1 cellular context compared by ENCODE assay signal in the genomic region with DNA sequence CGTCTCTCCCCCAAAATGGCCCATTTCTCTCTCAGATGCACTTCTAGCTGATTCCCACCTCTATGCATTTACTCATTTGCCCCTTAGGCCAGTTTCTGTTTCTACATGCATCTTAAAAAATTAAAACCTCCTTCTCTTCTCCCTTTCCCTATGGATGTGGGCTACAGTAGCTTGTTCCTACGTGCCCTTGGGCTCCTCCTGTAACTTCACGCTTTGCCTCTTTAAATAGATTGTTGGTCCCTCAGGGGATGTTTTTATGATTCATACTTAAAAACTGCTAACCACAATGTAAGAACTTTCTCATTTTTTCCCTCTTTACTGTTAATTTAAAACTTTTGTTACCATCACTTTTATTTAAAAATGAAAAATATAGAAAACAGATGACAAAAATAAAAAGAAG.
TF ChIP-seq lines count a peak whose summit lies in the region.

No MANE protein-coding gene starts in this region.

TF ChIP-seq in GM23338, 12 proteins besides CTCF, POLR2A, EP300 and RAD21 (continued from another document):
- TF ChIP-seq, protein P1, sequence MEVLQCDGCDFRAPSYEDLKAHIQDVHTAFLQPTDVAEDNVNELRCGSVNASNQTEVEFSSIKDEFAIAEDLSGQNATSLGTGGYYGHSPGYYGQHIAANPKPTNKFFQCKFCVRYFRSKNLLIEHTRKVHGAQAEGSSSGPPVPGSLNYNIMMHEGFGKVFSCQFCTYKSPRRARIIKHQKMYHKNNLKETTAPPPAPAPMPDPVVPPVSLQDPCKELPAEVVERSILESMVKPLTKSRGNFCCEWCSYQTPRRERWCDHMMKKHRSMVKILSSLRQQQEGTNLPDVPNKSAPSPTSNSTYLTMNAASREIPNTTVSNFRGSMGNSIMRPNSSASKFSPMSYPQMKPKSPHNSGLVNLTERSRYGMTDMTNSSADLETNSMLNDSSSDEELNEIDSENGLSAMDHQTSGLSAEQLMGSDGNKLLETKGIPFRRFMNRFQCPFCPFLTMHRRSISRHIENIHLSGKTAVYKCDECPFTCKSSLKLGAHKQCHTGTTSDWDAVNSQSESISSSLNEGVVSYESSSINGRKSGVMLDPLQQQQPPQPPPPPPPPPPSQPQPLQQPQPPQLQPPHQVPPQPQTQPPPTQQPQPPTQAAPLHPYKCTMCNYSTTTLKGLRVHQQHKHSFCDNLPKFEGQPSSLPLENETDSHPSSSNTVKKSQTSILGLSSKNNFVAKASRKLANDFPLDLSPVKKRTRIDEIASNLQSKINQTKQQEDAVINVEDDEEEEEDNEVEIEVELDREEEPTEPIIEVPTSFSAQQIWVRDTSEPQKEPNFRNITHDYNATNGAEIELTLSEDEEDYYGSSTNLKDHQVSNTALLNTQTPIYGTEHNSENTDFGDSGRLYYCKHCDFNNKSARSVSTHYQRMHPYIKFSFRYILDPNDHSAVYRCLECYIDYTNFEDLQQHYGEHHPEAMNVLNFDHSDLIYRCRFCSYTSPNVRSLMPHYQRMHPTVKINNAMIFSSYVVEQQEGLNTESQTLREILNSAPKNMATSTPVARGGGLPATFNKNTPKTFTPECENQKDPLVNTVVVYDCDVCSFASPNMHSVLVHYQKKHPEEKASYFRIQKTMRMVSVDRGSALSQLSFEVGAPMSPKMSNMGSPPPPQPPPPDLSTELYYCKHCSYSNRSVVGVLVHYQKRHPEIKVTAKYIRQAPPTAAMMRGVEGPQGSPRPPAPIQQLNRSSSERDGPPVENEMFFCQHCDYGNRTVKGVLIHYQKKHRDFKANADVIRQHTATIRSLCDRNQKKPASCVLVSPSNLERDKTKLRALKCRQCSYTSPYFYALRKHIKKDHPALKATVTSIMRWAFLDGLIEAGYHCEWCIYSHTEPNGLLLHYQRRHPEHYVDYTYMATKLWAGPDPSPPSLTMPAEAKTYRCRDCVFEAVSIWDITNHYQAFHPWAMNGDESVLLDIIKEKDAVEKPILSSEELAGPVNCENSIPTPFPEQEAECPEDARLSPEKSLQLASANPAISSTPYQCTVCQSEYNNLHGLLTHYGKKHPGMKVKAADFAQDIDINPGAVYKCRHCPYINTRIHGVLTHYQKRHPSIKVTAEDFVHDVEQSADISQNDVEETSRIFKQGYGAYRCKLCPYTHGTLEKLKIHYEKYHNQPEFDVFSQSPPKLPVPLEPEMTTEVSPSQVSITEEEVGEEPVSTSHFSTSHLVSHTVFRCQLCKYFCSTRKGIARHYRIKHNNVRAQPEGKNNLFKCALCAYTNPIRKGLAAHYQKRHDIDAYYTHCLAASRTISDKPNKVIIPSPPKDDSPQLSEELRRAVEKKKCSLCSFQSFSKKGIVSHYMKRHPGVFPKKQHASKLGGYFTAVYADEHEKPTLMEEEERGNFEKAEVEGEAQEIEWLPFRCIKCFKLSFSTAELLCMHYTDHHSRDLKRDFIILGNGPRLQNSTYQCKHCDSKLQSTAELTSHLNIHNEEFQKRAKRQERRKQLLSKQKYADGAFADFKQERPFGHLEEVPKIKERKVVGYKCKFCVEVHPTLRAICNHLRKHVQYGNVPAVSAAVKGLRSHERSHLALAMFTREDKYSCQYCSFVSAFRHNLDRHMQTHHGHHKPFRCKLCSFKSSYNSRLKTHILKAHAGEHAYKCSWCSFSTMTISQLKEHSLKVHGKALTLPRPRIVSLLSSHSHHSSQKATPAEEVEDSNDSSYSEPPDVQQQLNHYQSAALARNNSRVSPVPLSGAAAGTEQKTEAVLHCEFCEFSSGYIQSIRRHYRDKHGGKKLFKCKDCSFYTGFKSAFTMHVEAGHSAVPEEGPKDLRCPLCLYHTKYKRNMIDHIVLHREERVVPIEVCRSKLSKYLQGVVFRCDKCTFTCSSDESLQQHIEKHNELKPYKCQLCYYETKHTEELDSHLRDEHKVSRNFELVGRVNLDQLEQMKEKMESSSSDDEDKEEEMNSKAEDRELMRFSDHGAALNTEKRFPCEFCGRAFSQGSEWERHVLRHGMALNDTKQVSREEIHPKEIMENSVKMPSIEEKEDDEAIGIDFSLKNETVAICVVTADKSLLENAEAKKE (CRISPR knock-in tag; IDR thresholded peaks at IDR 0.05) = no peak
- no peak for TF ChIP-seq CREB1 (CRISPR knock-in tag; IDR thresholded peaks at IDR 0.05; ENCODE audit: low read depth)
